Comparison of ENCODE assay signal across 17 cellular contexts in genomic region chr17:74329378-74329777, GRCh38. TPM values are rescaled to one million over a fixed set of nuclear protein-coding genes. Genes with fewer than 3 reads are reported as not detected.
"Had no signal": no experiment of that assay in that cellular context is flagged by ENCODE, and none has a peak within 500 bp of the region (broad histone marks: within the 10 kb centered on the region; RNA-seq: fewer than 3 reads in every experiment).

No MANE protein-coding gene starts in this region.

- H3K36me3 Mint-ChIP-seq: mesothelial cell of epicardium had no signal

- H3K9me3 Mint-ChIP-seq: activated naive CD8-positive, alpha-beta T cell treated with anti-CD3 and anti-CD28 coated beads, Interleukin-2, amount 50 U/mL, for 24 hours; mesothelial cell of epicardium had no signal

- H3K4me3 Mint-ChIP-seq: activated naive CD8-positive, alpha-beta T cell treated with anti-CD3 and anti-CD28 coated beads, Interleukin-2, amount 50 U/mL, for 24 hours; mesothelial cell of epicardium had no signal

- H3K79me2 ChIP-seq: hepatocyte had no signal

- H3K4me1 ChIP-seq: colonic mucosa had no signal

- H3K27ac ChIP-seq: colonic mucosa, hepatocyte, lower lobe of right lung had no signal

- H2AFZ ChIP-seq: hepatocyte had no signal

- DNase-seq: activated effector memory CD4-positive, alpha-beta T cell treated with Interleukin-2 at 50 U/mL for 16 hours; activated naive CD8-positive, alpha-beta T cell treated with anti-CD3 and anti-CD28 coated beads, Interleukin-2, amount 50 U/mL, for 24 hours; activated T-cell treated with anti-CD3 and anti-CD28 coated beads, Interleukin-2, amount 50 U/mL, for 1 hour; colonic mucosa; effector CD8-positive, alpha-beta T cell; left cardiac atrium; lower lobe of right lung; posterior cingulate gyrus; small intestine; T1000; trophoblast cell had no signal

- H3K36me3 ChIP-seq: colonic mucosa, lower lobe of right lung had no signal

- H3K9me3 ChIP-seq: colonic mucosa, lower lobe of right lung had no signal

- ATAC-seq: activated naive CD8-positive, alpha-beta T cell treated with anti-CD3 and anti-CD28 coated beads, Interleukin-2, amount 50 U/mL, for 24 hours; left cardiac atrium; lower lobe of right lung had no signal

- H3K4me2 ChIP-seq: hepatocyte had no signal

- FAIRE-seq: astrocyte, small intestine had no signal

- H3K4me3 ChIP-seq: colonic mucosa, hepatocyte, lower lobe of right lung had no signal

- H3K27ac Mint-ChIP-seq: activated naive CD8-positive, alpha-beta T cell treated with anti-CD3 and anti-CD28 coated beads, Interleukin-2, amount 50 U/mL, for 24 hours; mesothelial cell of epicardium had no signal

RNA-seq across cellular contexts. Expression of gene KIF19, which starts 3.4 kb away (rescaled TPM):
- total RNA-seq: astrocyte, epithelial cell of proximal tubule, mesothelial cell of epicardium, myocyte had no signal

RNA-seq across cellular contexts. Expression of gene BTBD17, which starts 32.3 kb away (rescaled TPM):
- total RNA-seq: activated CD8-positive, alpha-beta memory T cell treated with anti-CD3 and anti-CD28 coated beads for 36 hours; astrocyte; epithelial cell of proximal tubule; left cardiac atrium; lower lobe of right lung; myocyte had no signal

RNA-seq across cellular contexts. Expression of gene GPR142, which starts 37.9 kb away (rescaled TPM):
- total RNA-seq: activated CD8-positive, alpha-beta memory T cell treated with anti-CD3 and anti-CD28 coated beads for 36 hours; astrocyte; epithelial cell of proximal tubule; hepatocyte; lower lobe of right lung; mesothelial cell of epicardium; myocyte had no signal
- polyA plus RNA-seq: hepatocyte had no signal

RNA-seq across cellular contexts. Expression of gene DNAI2, which starts 55.3 kb away (rescaled TPM):
- total RNA-seq: astrocyte, colonic mucosa, epithelial cell of proximal tubule, hepatocyte, left cardiac atrium, mesothelial cell of epicardium, myocyte had no signal
- polyA plus RNA-seq: hepatocyte had no signal
